Comparison of ENCODE assay signal across 18 cellular contexts in the genomic region with DNA sequence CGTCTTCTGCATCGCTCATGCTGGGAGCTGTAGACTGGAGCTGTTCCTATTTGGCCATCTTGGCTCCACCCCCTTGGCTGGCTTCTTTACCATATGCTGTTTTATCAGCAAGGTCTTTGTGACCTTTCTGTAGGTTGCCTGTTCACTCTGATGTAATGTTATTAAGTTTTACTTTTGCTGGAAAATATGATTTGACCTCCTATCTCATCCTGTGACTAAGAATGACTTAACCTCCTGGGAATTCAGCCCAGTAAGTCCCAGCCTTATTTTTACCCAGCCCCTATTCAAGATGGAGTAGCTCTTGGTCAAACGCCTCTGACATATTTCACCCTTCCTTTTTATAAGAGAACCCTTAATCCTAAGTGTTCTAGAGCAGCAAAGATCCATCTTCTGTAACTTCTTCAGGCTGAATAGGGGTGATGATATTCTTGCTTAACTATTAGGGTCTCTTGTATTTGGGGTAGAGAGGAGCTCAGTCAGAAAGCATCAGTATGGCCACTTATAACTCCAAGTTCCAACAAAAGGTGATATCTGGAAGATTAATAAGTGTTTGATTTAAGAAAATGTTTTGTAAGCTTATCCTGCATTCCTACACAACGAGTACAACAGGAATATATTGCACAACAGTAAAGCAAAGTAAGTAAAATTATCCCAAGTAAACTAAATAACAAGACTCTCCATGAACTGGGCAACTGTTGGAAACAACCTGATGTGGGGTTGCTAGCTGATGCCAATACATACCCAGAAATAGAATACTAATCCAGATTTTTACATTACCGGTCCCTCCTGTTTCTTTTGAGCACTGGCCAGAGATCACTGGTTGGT. TPM values are rescaled to one million over a fixed set of nuclear protein-coding genes. Genes with fewer than 3 reads are reported as not detected.
DNase-seq lines count a peak whose midpoint lies in the region; ATAC-seq and TF ChIP-seq lines count a peak whose summit lies in the region.
"Had no signal": no experiment of that assay in that cellular context is flagged by ENCODE, and none has a peak within 500 bp of the region (broad histone marks: within the 10 kb centered on the region; RNA-seq: fewer than 3 reads in every experiment).

No MANE protein-coding gene starts in this region.

- TF ChIP-seq CTCF in foreskin keratinocyte (conservative IDR thresholded peaks at IDR 0.05): no peak

- POLR2A ChIA-PET in naive thymus-derived CD8-positive, alpha-beta T cell (lab: Charles Lee): no interaction called here

- H3K27ac ChIP-seq in foreskin keratinocyte: peak overlapping the region; percentile 56
- H3K27ac ChIP-seq: ascending aorta, vagina had no signal

- H3K4me1 ChIP-seq in foreskin keratinocyte: no peaks in the 10 kb centered on the region
- H3K4me1 ChIP-seq: ascending aorta, vagina had no signal

- peak; percentile 38 for DNase-seq in Daoy (ENCODE audit: low read depth)
- peak; percentile 77 for DNase-seq in M059J (ENCODE audit: low read depth)
- peak; percentile 9 for DNase-seq in astrocyte of the hippocampus (ENCODE audit: low read depth, low spot score)
- peak; percentile 66 to 78 for DNase-seq in foreskin keratinocyte
- DNase-seq in naive thymus-derived CD8-positive, alpha-beta T cell: no peak
- DNase-seq in NCI-H187 treated with DMSO at 0.1 percent for 48 hours (lab: John Stamatoyannopoulos, UW): no peak
- no peak for DNase-seq in activated CD4-positive, CD25-positive, alpha-beta regulatory T cell treated with anti-CD3 and anti-CD28 coated beads, Interleukin-2, amount 50 U/mL, for 72 hours
- no peak for DNase-seq in midbrain (lab: John Stamatoyannopoulos, UW)
- DNase-seq: AML-193; effector CD4-positive, alpha-beta T cell; islet precursor cell; MV-4-11; NCI-H2171 treated with DMSO at 0.1 percent for 48 hours; nucleus accumbens; SIG-M5; stimulated activated naive CD4-positive, alpha-beta T cell had no signal

- peaks cover 3 to 39% (median 37%) of the 10 kb centered on the region in 3 donors for H3K36me3 Mint-ChIP-seq in naive thymus-derived CD8-positive, alpha-beta T cell

- H3K9me3 Mint-ChIP-seq in naive thymus-derived CD8-positive, alpha-beta T cell: peaks cover 0 to 54% (median 29%) of the 10 kb centered on the region in 9 donors

- peaks cover 6 to 37% (median 7%) of the 10 kb centered on the region in 5 donors for H3K27me3 Mint-ChIP-seq in naive thymus-derived CD8-positive, alpha-beta T cell

- H3K4me3 Mint-ChIP-seq in naive thymus-derived CD8-positive, alpha-beta T cell: no peak overlapping the region

- no peaks in the 10 kb centered on the region for H3K27me3 ChIP-seq in foreskin keratinocyte
- H3K27me3 ChIP-seq: ascending aorta, vagina had no signal

- no peak overlapping the region for H3K27ac Mint-ChIP-seq in naive thymus-derived CD8-positive, alpha-beta T cell

- H3K4me1 Mint-ChIP-seq in naive thymus-derived CD8-positive, alpha-beta T cell: no peaks in the 10 kb centered on the region

- ATAC-seq in foreskin keratinocyte: peak; percentile 97
- ATAC-seq in naive thymus-derived CD8-positive, alpha-beta T cell: no peak

RNA-seq across cellular contexts. Expression of gene HMGN3, which starts 23.1 kb away (rescaled TPM):
- total RNA-seq in Daoy (2014; rRNA removed; shearing (Covaris generic)): 187 and 270 TPM in 2 replicates
- 111 and 145 TPM in 2 replicates for total RNA-seq in M059J (2014; rRNA removed; shearing (Covaris generic))
- total RNA-seq in foreskin keratinocyte: 64.3 and 74.9 TPM in 2 replicates
- polyA plus RNA-seq in foreskin keratinocyte: 84.0 and 92.9 TPM in 2 replicates
- total RNA-seq in naive thymus-derived CD8-positive, alpha-beta T cell: 10 to 100 TPM; 64.6 to 64.8 TPM
- 100 to 1,000 TPM; 106 to 114 (median 113) TPM for polyA plus RNA-seq in naive thymus-derived CD8-positive, alpha-beta T cell

Comparison
In these comparisons a context has a peak if more than half of its experiments do, and no peak if none do; other contexts are left out.
1. DNase-seq: peak in Daoy (single experiment), M059J (single experiment), astrocyte of the hippocampus (single experiment) and foreskin keratinocyte (2 of 2); none in naive thymus-derived CD8-positive, alpha-beta T cell (0 of 10), NCI-H187 treated with DMSO at 0.1 percent for 48 hours (single experiment), activated CD4-positive, CD25-positive, alpha-beta regulatory T cell treated with anti-CD3 and anti-CD28 coated beads, Interleukin-2, amount 50 U/mL, for 72 hours (single experiment) and midbrain (single experiment).